1 cellular context compared by ENCODE assay signal in genomic region chr17:76265624-76266243, GRCh38.
A peak's percentile ranks its signal among the peaks of the same experiment; 100 is the strongest.
TF ChIP-seq lines count a peak whose summit lies in the region.

No MANE protein-coding gene starts in this region.

TF ChIP-seq in HepG2, 621 proteins besides CTCF, POLR2A, EP300 and RAD21 (continued from another document):
- TF ChIP-seq UBTF (CRISPR knock-in tag; IDR thresholded peaks at IDR 0.05): peak; percentile 26; the same call in 1 of the 2 replicates
- TF ChIP-seq MXI1 (IDR thresholded peaks at IDR 0.05; ENCODE audit: borderline replicate concordance, low read depth, low read length): peak; percentile 95; the same call in 2 of the 3 replicates
- no peak for TF ChIP-seq ZNF639 (CRISPR knock-in tag; conservative IDR thresholded peaks at IDR 0.05)
- peak; percentile 30; the same call in 1 of the 2 replicates for TF ChIP-seq ZBTB8A (CRISPR knock-in tag; IDR thresholded peaks at IDR 0.05; ENCODE audit: borderline replicate concordance, low read depth)
- TF ChIP-seq MAX (IDR thresholded peaks at IDR 0.05): peak; percentile 74
- 0 out of 2 replicates have a peak, but pooled peaks have one; percentile 42 for TF ChIP-seq ZHX1 (CRISPR knock-in tag; IDR thresholded peaks at IDR 0.05; ENCODE audit: low read depth)
- 0 out of 2 replicates have a peak, but pooled peaks have one; percentile 18 for TF ChIP-seq ZSCAN31 (CRISPR knock-in tag; IDR thresholded peaks at IDR 0.05; ENCODE audit: low read depth)
- TF ChIP-seq RNF2 (conservative IDR thresholded peaks at IDR 0.05; ENCODE audit: low read depth): no peak
- TF ChIP-seq SALL1 (CRISPR knock-in tag; IDR thresholded peaks at IDR 0.05): peak; percentile 38
- TF ChIP-seq ZNF580 (CRISPR knock-in tag; IDR thresholded peaks at IDR 0.05; ENCODE audit: borderline replicate concordance, low read depth): no peak
- TF ChIP-seq ZBTB10 (CRISPR knock-in tag; IDR thresholded peaks at IDR 0.05; ENCODE audit: borderline replicate concordance): no peak
- TF ChIP-seq ZNF788 (CRISPR knock-in tag; IDR thresholded peaks at IDR 0.05; ENCODE audit: borderline replicate concordance): peak; percentile 46; the same call in 1 of the 2 replicates
